Comparison of ENCODE assay signal across 1 cellular context in the genomic region with DNA sequence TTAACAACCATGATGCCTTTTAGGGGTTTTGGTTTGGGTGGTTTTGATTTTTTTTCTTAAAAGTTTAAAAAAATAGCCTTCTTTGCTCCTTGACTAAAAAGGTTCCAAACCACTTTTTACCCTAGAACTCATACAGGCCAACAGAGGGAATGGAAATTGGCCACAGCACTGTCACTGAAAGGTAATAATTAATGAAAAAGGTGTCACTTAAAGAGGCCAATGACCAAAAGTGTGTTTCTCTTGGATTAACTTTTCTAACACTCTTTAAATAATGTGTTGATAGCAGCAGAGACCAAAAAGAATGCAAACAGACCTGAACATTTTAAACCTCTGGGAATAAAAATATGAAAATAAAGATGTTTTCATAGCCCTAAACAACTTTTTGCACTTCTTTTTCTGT.
TF ChIP-seq lines count a peak whose summit lies in the region.

No MANE protein-coding gene starts in this region.

TF ChIP-seq in liver, 16 proteins besides CTCF, POLR2A, EP300 and RAD21 (continued from another document):
- TF ChIP-seq FOXA1 (IDR thresholded peaks at IDR 0.05), result no peak
